ENCODE assay signal across 8 cellular contexts in the genomic region with DNA sequence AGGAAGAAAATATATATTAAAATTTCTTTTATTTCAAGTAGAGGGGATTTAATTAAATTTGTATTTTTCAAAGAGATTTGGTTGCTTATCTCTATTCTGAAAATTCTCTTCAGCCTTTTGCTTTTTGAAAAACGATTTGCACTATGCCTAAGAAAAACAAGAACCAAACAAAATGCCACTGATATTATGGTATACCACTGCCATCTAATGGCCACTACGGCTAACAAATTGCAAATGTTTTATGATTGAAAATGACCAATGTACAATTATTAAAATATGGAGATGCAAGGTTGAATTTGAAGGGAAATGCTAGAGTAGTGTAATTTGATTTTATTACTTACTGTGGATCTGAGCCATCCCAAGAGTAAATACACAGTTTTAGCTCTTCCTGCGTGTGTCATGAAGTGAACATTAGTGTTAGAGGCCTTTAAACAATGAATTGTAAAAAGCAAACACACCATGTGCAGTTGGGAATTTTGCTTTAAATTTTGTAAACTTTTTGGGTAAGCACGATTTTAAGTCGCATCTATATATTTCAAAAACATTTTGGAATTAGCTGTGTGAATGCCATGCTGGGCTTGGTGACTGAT.
DNase-seq lines count a peak whose midpoint lies in the region; TF ChIP-seq lines count a peak whose summit lies in the region.

No MANE protein-coding gene starts in this region.

- no peak overlapping the region for H3K4me2 ChIP-seq in SU-DHL-6 (ENCODE audit: low read depth, low read length, poor library complexity, severe bottlenecking)

- no peaks in the 10 kb centered on the region for H3K9me2 ChIP-seq in SU-DHL-6 (replicated peaks; ENCODE audit: insufficient read depth, low read length)

- no peaks in the 10 kb centered on the region for H3K36me3 ChIP-seq in SU-DHL-6 (ENCODE audit: low read length)

- no peaks in the 10 kb centered on the region for H4K20me1 ChIP-seq in SU-DHL-6 (ENCODE audit: low read depth, low read length)

- H3K9ac ChIP-seq in SU-DHL-6 (ENCODE audit: low read length) = no peak overlapping the region

- H3F3A ChIP-seq in SU-DHL-6 (ENCODE audit: insufficient read depth) = no peaks in the 10 kb centered on the region

- H3K27ac ChIP-seq in SU-DHL-6 (ENCODE audit: low read depth, low read length) = no peak overlapping the region

- TF ChIP-seq CTCF in SU-DHL-6 (IDR thresholded peaks at IDR 0.05; ENCODE audit: insufficient read depth, low read length, poor library complexity, severe bottlenecking) (peak; percentile 57), retinal pigment epithelial cell (conservative IDR thresholded peaks at IDR 0.05; ENCODE audit: low read depth, low read length) (peak; percentile 64)

- DNase-seq in NCI-H1436 (lab: John Stamatoyannopoulos, UW) (peak; percentile 0), NCI-H1436 treated with DMSO at 0.1 percent for 48 hours (lab: John Stamatoyannopoulos, UW) (no peak), Kasumi-1 (lab: John Stamatoyannopoulos, UW) (peak; percentile 70 to 76), fibroblast of the conjunctiva (ENCODE audit: low read depth) (peak; percentile 42), retinal pigment epithelial cell (ENCODE audit: low read depth) (no peak), HK-2 (ENCODE audit: unreplicated experiment) (no peak), activated gamma-delta T cell treated with Interleukin-2 at 50 U/mL for 16 hours (no peak)

- no peaks in the 10 kb centered on the region for H3K27me3 ChIP-seq in SU-DHL-6 (ENCODE audit: low read length)

- H2AFZ ChIP-seq in SU-DHL-6 (ENCODE audit: low read depth, low read length, severe bottlenecking) = no peak overlapping the region

- H3K79me2 ChIP-seq in SU-DHL-6 (ENCODE audit: insufficient read depth, low read length) = no peaks in the 10 kb centered on the region

- H3K4me3 ChIP-seq in SU-DHL-6 (ENCODE audit: insufficient read depth, low read length, poor library complexity, severe bottlenecking) (no peak overlapping the region), retinal pigment epithelial cell (ENCODE audit: low read length) (no peak overlapping the region)

- no peaks in the 10 kb centered on the region for H3K9me3 ChIP-seq in SU-DHL-6 (ENCODE audit: insufficient read depth, low read length)

Comparison
In these comparisons a context has a peak if more than half of its experiments do, and no peak if none do; other contexts are left out.
1. DNase-seq: peak in NCI-H1436 (single experiment), Kasumi-1 (2 of 2) and fibroblast of the conjunctiva (single experiment); none in NCI-H1436 treated with DMSO at 0.1 percent for 48 hours (single experiment), retinal pigment epithelial cell (single experiment), HK-2 (single experiment) and activated gamma-delta T cell treated with Interleukin-2 at 50 U/mL for 16 hours (single experiment).